ENCODE assay signal across 13 cellular contexts in the genomic region with DNA sequence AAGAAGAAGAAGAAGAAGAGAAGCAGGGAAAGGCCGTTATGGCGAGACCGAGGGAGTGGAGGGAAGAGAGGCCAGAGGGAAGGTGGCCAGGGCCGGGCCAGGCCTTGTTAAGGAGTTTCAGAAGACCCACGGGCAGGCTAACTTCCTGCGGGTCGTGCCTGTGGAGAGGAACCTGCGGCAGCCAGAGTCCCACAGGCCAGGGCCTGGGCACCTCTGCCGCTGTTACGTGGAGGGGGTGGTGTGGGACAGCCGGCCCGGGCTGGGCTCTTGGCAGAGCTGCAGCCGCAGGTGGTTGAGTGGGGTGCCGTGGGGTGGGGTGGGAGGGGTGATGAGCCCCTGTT. TPM values are rescaled to one million over a fixed set of nuclear protein-coding genes. Genes with fewer than 3 reads are reported as not detected.
DNase-seq lines count a peak whose midpoint lies in the region; ATAC-seq and TF ChIP-seq lines count a peak whose summit lies in the region.
"Had no signal": no experiment of that assay in that cellular context is flagged by ENCODE, and none has a peak within 500 bp of the region (broad histone marks: within the 10 kb centered on the region; RNA-seq: fewer than 3 reads in every experiment).

No MANE protein-coding gene starts in this region.

- H3K4me3 ChIP-seq in esophagus squamous epithelium (peak overlapping the region in 2 of 4 donors; percentile 15 to 51), ovary (no peak overlapping the region), urinary bladder (ENCODE audit: low read depth, low read length) (no peak overlapping the region), GM23248 (no peak overlapping the region)
- H3K4me3 ChIP-seq: MG63 had no signal

- H4K20me1 ChIP-seq in GM23248 (ENCODE audit: insufficient read depth) = no peaks in the 10 kb centered on the region

- no peak overlapping the region for H3K4me3 Mint-ChIP-seq in activated CD4-positive, alpha-beta memory T cell treated with anti-CD3 and anti-CD28 coated beads, Interleukin-2, amount 10 ng/mL, durations not matched to agents 7 days and 5 days
- no peak overlapping the region for H3K4me3 Mint-ChIP-seq in activated CD4-positive, alpha-beta memory T cell treated with anti-CD3 and anti-CD28 coated beads for 36 hours
- H3K4me3 Mint-ChIP-seq: activated T-helper 1 cell treated with anti-CD3 and anti-CD28 coated beads, Interleukin-12 subunit alpha, Interleukin-12 subunit beta, Interleukin-2, Interleukin-4 antibody, amounts not matched to agents 30 ng/mL and 10 ng/mL and 1 ng/mL, durations not matched to agents 14 hours and 24 hours and 36 hours had no signal

- H3K27me3 ChIP-seq in esophagus squamous epithelium (no peaks in the 10 kb centered on the region), ovary (no peaks in the 10 kb centered on the region), GM23248 (replicated peaks; ENCODE audit: insufficient read depth) (no peaks in the 10 kb centered on the region)
- H3K27me3 ChIP-seq: MG63 had no signal

- H3K27ac ChIP-seq in esophagus squamous epithelium (peak overlapping the region; percentile 72 to 92 (median 84)), ovary (peak overlapping the region; percentile 97 to 100), urinary bladder (ENCODE audit: low read depth) (peak overlapping the region; percentile 92), GM23248 (no peak overlapping the region)

- H3K9ac ChIP-seq in GM23248 = no peak overlapping the region

- peaks cover 21% of the 10 kb centered on the region for H3K4me1 Mint-ChIP-seq in activated CD4-positive, alpha-beta memory T cell treated with anti-CD3 and anti-CD28 coated beads, Interleukin-2, amount 10 ng/mL, durations not matched to agents 7 days and 5 days
- peaks cover 13% of the 10 kb centered on the region for H3K4me1 Mint-ChIP-seq in activated CD4-positive, alpha-beta memory T cell treated with anti-CD3 and anti-CD28 coated beads for 36 hours (ENCODE audit: low read depth)

- H3F3A ChIP-seq in GM23248 (ENCODE audit: insufficient read depth) = peaks cover 7% of the 10 kb centered on the region; the same call in 1 of the 2 replicates

- no peak for TF ChIP-seq POLR2A in esophagus squamous epithelium (IDR thresholded peaks at IDR 0.05)
- no peak for TF ChIP-seq POLR2A in ovary (IDR thresholded peaks at IDR 0.05)

- no peak for DNase-seq in activated CD4-positive, alpha-beta memory T cell treated with anti-CD3 and anti-CD28 coated beads, Interleukin-2, amount 10 ng/mL, durations not matched to agents 7 days and 5 days
- DNase-seq in activated CD4-positive, alpha-beta memory T cell treated with anti-CD3 and anti-CD28 coated beads for 36 hours = no peak
- DNase-seq in esophagus squamous epithelium (lab: John Stamatoyannopoulos, UW) = no peak
- DNase-seq in ovary = no peak
- no peak for DNase-seq in GM23248
- DNase-seq in NCI-H187 treated with DMSO at 0.1 percent for 48 hours (lab: John Stamatoyannopoulos, UW) = no peak
- DNase-seq: activated CD4-positive, CD25-positive, alpha-beta regulatory T cell; MG63 had no signal

- H3K36me3 ChIP-seq in esophagus squamous epithelium = peaks cover 19 to 89% (median 27%) of the 10 kb centered on the region in 3 donors
- H3K36me3 ChIP-seq in ovary = no peaks in the 10 kb centered on the region
- peaks cover 3% of the 10 kb centered on the region for H3K36me3 ChIP-seq in urinary bladder (ENCODE audit: insufficient read depth)
- H3K36me3 ChIP-seq in GM23248 (ENCODE audit: low read depth) = no peaks in the 10 kb centered on the region
- H3K36me3 ChIP-seq: MG63 had no signal

- ATAC-seq in GM18858 (IDR thresholded peaks at IDR 0.05; ENCODE audit: unreplicated experiment) = no peak

- peaks cover 21% of the 10 kb centered on the region for H3K79me2 ChIP-seq in GM23248 (ENCODE audit: insufficient read depth)

- H3K27me3 Mint-ChIP-seq in activated CD4-positive, alpha-beta memory T cell treated with anti-CD3 and anti-CD28 coated beads, Interleukin-2, amount 10 ng/mL, durations not matched to agents 7 days and 5 days = no peaks in the 10 kb centered on the region
- H3K27me3 Mint-ChIP-seq in activated CD4-positive, alpha-beta memory T cell treated with anti-CD3 and anti-CD28 coated beads for 36 hours = no peaks in the 10 kb centered on the region
- H3K27me3 Mint-ChIP-seq: progenitor cell of endocrine pancreas had no signal

- in situ Hi-C loops in GM23248 (cut with MboI) = no loop called here

- H3K27ac Mint-ChIP-seq in activated CD4-positive, alpha-beta memory T cell treated with anti-CD3 and anti-CD28 coated beads, Interleukin-2, amount 10 ng/mL, durations not matched to agents 7 days and 5 days = peak overlapping the region; percentile 44
- no peak overlapping the region for H3K27ac Mint-ChIP-seq in activated CD4-positive, alpha-beta memory T cell treated with anti-CD3 and anti-CD28 coated beads for 36 hours
- H3K27ac Mint-ChIP-seq: activated T-helper 1 cell treated with anti-CD3 and anti-CD28 coated beads, Interleukin-12 subunit alpha, Interleukin-12 subunit beta, Interleukin-2, Interleukin-4 antibody, amounts not matched to agents 30 ng/mL and 10 ng/mL and 1 ng/mL, durations not matched to agents 14 hours and 24 hours and 36 hours; progenitor cell of endocrine pancreas had no signal

- WGBS in esophagus squamous epithelium, 2 donors = 49 to 60% methylated on average over 7 to 11 of the region's 14 CpGs
- 4 to 19% (median 5%) methylated on average over 14 of the region's 14 CpGs for WGBS in ovary, 3 donors
- WGBS in urinary bladder = 38% methylated on average over 14 of the region's 14 CpGs
- WGBS in GM23248 (ENCODE audit: low coverage in 1 of 2, low lambda C conversion rate in 2 of 2, missing lambda C conversion rate in 2 of 2), 2 experiments = 49 to 50% methylated on average over 10 to 14 of the region's 14 CpGs

- H3K9me3 Mint-ChIP-seq in activated CD4-positive, alpha-beta memory T cell treated with anti-CD3 and anti-CD28 coated beads, Interleukin-2, amount 10 ng/mL, durations not matched to agents 7 days and 5 days = no peaks in the 10 kb centered on the region
- no peaks in the 10 kb centered on the region for H3K9me3 Mint-ChIP-seq in activated CD4-positive, alpha-beta memory T cell treated with anti-CD3 and anti-CD28 coated beads for 36 hours
- H3K9me3 Mint-ChIP-seq: activated T-helper 1 cell treated with anti-CD3 and anti-CD28 coated beads, Interleukin-12 subunit alpha, Interleukin-12 subunit beta, Interleukin-2, Interleukin-4 antibody, amounts not matched to agents 30 ng/mL and 10 ng/mL and 1 ng/mL, durations not matched to agents 14 hours and 24 hours and 36 hours had no signal

- H3K9me3 ChIP-seq in esophagus squamous epithelium = no peaks in the 10 kb centered on the region
- H3K9me3 ChIP-seq in ovary = no peaks in the 10 kb centered on the region
- no peaks in the 10 kb centered on the region for H3K9me3 ChIP-seq in GM23248 (ENCODE audit: low read depth)
- H3K9me3 ChIP-seq: MG63 had no signal

- TF ChIP-seq CTCF in esophagus squamous epithelium (IDR thresholded peaks at IDR 0.05) = no peak
- TF ChIP-seq CTCF in ovary (IDR thresholded peaks at IDR 0.05) = no peak

- H3K4me2 ChIP-seq in GM23248 (ENCODE audit: unreplicated experiment) = no peak overlapping the region

- TF ChIP-seq EP300 in ovary (IDR thresholded peaks at IDR 0.05) = no peak

- no peak overlapping the region for H2AFZ ChIP-seq in GM23248

- intact Hi-C loops in activated CD4-positive, alpha-beta memory T cell treated with anti-CD3 and anti-CD28 coated beads for 36 hours (cut with micrococcal nuclease) = no loop called here
- intact Hi-C loops in esophagus squamous epithelium (cut with DNase I) (no loop called here), ovary (cut with DNase I) (no loop called here)

- POLR2A ChIA-PET in activated CD4-positive, alpha-beta memory T cell treated with anti-CD3 and anti-CD28 coated beads, Interleukin-2, amount 10 ng/mL, durations not matched to agents 7 days and 5 days (lab: Charles Lee) = interaction anchor here (2.6 kb wide), 1 partner anchor 13 kb away, joined by 11 read pairs; no protein-coding TSS in a partner anchor
- POLR2A ChIA-PET in activated CD4-positive, alpha-beta memory T cell treated with anti-CD3 and anti-CD28 coated beads for 36 hours (lab: Charles Lee) = no interaction called here

- no peaks in the 10 kb centered on the region for H3K9me2 ChIP-seq in GM23248 (ENCODE audit: insufficient read depth)

- H3K4me1 ChIP-seq in esophagus squamous epithelium = peaks cover 33 to 68% (median 40%) of the 10 kb centered on the region in 3 donors
- H3K4me1 ChIP-seq in ovary (ENCODE audit: insufficient read depth) = peaks cover 21% of the 10 kb centered on the region
- no peaks in the 10 kb centered on the region for H3K4me1 ChIP-seq in urinary bladder (ENCODE audit: insufficient read depth)
- peaks cover 10% of the 10 kb centered on the region; the same call in 1 of the 2 replicates for H3K4me1 ChIP-seq in GM23248 (ENCODE audit: insufficient read depth)

- CTCF ChIA-PET in activated CD4-positive, alpha-beta memory T cell treated with anti-CD3 and anti-CD28 coated beads, Interleukin-2, amount 10 ng/mL, durations not matched to agents 7 days and 5 days (lab: Charles Lee) = interaction anchor here (0.7 kb wide), 1 partner anchor 94 kb away, joined by 3 read pairs; no protein-coding TSS in a partner anchor
- CTCF ChIA-PET in activated CD4-positive, alpha-beta memory T cell treated with anti-CD3 and anti-CD28 coated beads for 36 hours (lab: Charles Lee) = interaction anchor here (0.5 to 0.6 kb wide), 2 partner anchors 9 to 10 kb away, joined by 3 read pairs; no protein-coding TSS in a partner anchor

- peaks cover 20% of the 10 kb centered on the region for H3K36me3 Mint-ChIP-seq in activated CD4-positive, alpha-beta memory T cell treated with anti-CD3 and anti-CD28 coated beads, Interleukin-2, amount 10 ng/mL, durations not matched to agents 7 days and 5 days (ENCODE audit: low read depth)
- peaks cover 6% of the 10 kb centered on the region for H3K36me3 Mint-ChIP-seq in activated CD4-positive, alpha-beta memory T cell treated with anti-CD3 and anti-CD28 coated beads for 36 hours

RNA-seq across cellular contexts. Expression of a gene that starts 5.5 kb away (rescaled TPM):
- total RNA-seq in activated CD4-positive, alpha-beta memory T cell treated with anti-CD3 and anti-CD28 coated beads, Interleukin-2, amount 10 ng/mL, durations not matched to agents 7 days and 5 days = 10 to 100 TPM; 33.3 to 35.1 TPM
- total RNA-seq in activated CD4-positive, alpha-beta memory T cell treated with anti-CD3 and anti-CD28 coated beads for 36 hours = 1 to 10 TPM; 6.3 to 7.3 TPM
- total RNA-seq in esophagus squamous epithelium = 10 to 100 TPM; 12.5 to 33.8 (median 21.1) TPM
- total RNA-seq in ovary = 10 to 100 TPM; 26.7 to 59.4 (median 36.2) TPM
- 10 to 100 TPM in 1 of 2 donors, 1 to 10 TPM in 1; 1.3 to 41.0 TPM for polyA plus RNA-seq in ovary
- 11.8 TPM for total RNA-seq in urinary bladder
- 37.7 TPM for polyA plus RNA-seq in urinary bladder
- 23.0 and 23.9 TPM in 2 replicates for total RNA-seq in GM23248 (2014; rRNA removed; shearing (Covaris generic))
- 4.4 and 5.8 TPM in 2 replicates for polyA plus RNA-seq in GM23248 (2016; fragmentation: Nextera tagmentation; extraction: Ambion mirVana)

RNA-seq across cellular contexts. Expression of a gene that starts 12.7 kb away (rescaled TPM):
- under 1 TPM; 0.23 to 0.55 TPM for total RNA-seq in activated CD4-positive, alpha-beta memory T cell treated with anti-CD3 and anti-CD28 coated beads, Interleukin-2, amount 10 ng/mL, durations not matched to agents 7 days and 5 days
- total RNA-seq in activated CD4-positive, alpha-beta memory T cell treated with anti-CD3 and anti-CD28 coated beads for 36 hours = not detected
- total RNA-seq in esophagus squamous epithelium (1 to 10 TPM in 2 of 4 donors, under 1 TPM in 2; 0.22 to 7.1 (median 1.6) TPM), ovary (10 to 100 TPM in 3 of 7 donors, 1 to 10 TPM in 4; 2.6 to 45.2 (median 4.5) TPM), urinary bladder (0.37 TPM)
- polyA plus RNA-seq in ovary (1 to 10 TPM; 1.7 to 9.4 TPM), urinary bladder (21.3 TPM), GM23248 (2016; fragmentation: Nextera tagmentation; extraction: Ambion mirVana) (0.08 TPM in 1 of 2 replicates, not detected in the other)
- total RNA-seq in GM23248 (2014; rRNA removed; shearing (Covaris generic)) = not detected in 2 replicates
- total RNA-seq: endothelial cell of umbilical vein had no signal

RNA-seq across cellular contexts. Expression of a gene that starts 19.8 kb away (rescaled TPM):
- under 1 TPM; 0.65 to 0.75 TPM for total RNA-seq in activated CD4-positive, alpha-beta memory T cell treated with anti-CD3 and anti-CD28 coated beads, Interleukin-2, amount 10 ng/mL, durations not matched to agents 7 days and 5 days
- total RNA-seq in activated CD4-positive, alpha-beta memory T cell treated with anti-CD3 and anti-CD28 coated beads for 36 hours = under 1 TPM; 0.85 to 0.86 TPM
- 1 to 10 TPM; 4.2 to 6.0 (median 5.6) TPM for total RNA-seq in esophagus squamous epithelium
- total RNA-seq in ovary = 1 to 10 TPM; 1.5 to 9.1 (median 5.6) TPM
- 1 to 10 TPM; 2.0 to 5.7 TPM for polyA plus RNA-seq in ovary
- total RNA-seq in urinary bladder = 3.8 TPM
- 4.6 TPM for polyA plus RNA-seq in urinary bladder
- total RNA-seq in GM23248 (2014; rRNA removed; shearing (Covaris generic)) = 2.2 and 2.8 TPM in 2 replicates
- 2.2 and 2.4 TPM in 2 replicates for polyA plus RNA-seq in GM23248 (2016; fragmentation: Nextera tagmentation; extraction: Ambion mirVana)

RNA-seq across cellular contexts. Expression of a gene that starts 31.9 kb away (rescaled TPM):
- total RNA-seq in activated CD4-positive, alpha-beta memory T cell treated with anti-CD3 and anti-CD28 coated beads, Interleukin-2, amount 10 ng/mL, durations not matched to agents 7 days and 5 days = not detected
- under 1 TPM in 1 of 2 experiments, not detected in 1; 0.29 TPM for total RNA-seq in activated CD4-positive, alpha-beta memory T cell treated with anti-CD3 and anti-CD28 coated beads for 36 hours
- total RNA-seq in esophagus squamous epithelium (100 to 1,000 TPM in 2 of 4 donors, 10 to 100 TPM in 2; 26.6 to 351 (median 80.6) TPM), ovary (100 to 1,000 TPM; 342 to 965 (median 417) TPM), urinary bladder (303 TPM)
- polyA plus RNA-seq in ovary (100 to 1,000 TPM; 439 to 670 TPM), urinary bladder (701 TPM), GM23248 (2016; fragmentation: Nextera tagmentation; extraction: Ambion mirVana) (28.3 and 29.0 TPM in 2 replicates)
- 60.3 and 91.4 TPM in 2 replicates for total RNA-seq in GM23248 (2014; rRNA removed; shearing (Covaris generic))
- total RNA-seq: activated T-helper 1 cell treated with anti-CD3 and anti-CD28 coated beads, Interleukin-12 subunit alpha, Interleukin-12 subunit beta, Interleukin-2, Interleukin-4 antibody, amounts not matched to agents 30 ng/mL and 10 ng/mL and 1 ng/mL, durations not matched to agents 14 hours and 24 hours and 36 hours; endothelial cell of umbilical vein had no signal
- polyA plus RNA-seq: endothelial cell of umbilical vein had no signal

RNA-seq across cellular contexts. Expression of a gene that starts 45.3 kb away (rescaled TPM):
- 100 to 1,000 TPM; 264 to 267 TPM for total RNA-seq in activated CD4-positive, alpha-beta memory T cell treated with anti-CD3 and anti-CD28 coated beads, Interleukin-2, amount 10 ng/mL, durations not matched to agents 7 days and 5 days
- total RNA-seq in activated CD4-positive, alpha-beta memory T cell treated with anti-CD3 and anti-CD28 coated beads for 36 hours = 100 to 1,000 TPM; 370 to 378 TPM
- 100 to 1,000 TPM; 112 to 157 (median 145) TPM for total RNA-seq in esophagus squamous epithelium
- total RNA-seq in ovary = 100 to 1,000 TPM; 146 to 379 (median 290) TPM
- 100 to 1,000 TPM; 150 to 186 TPM for polyA plus RNA-seq in ovary
- total RNA-seq in urinary bladder = 107 TPM
- polyA plus RNA-seq in urinary bladder = 125 TPM
- 72.2 and 76.9 TPM in 2 replicates for total RNA-seq in GM23248 (2014; rRNA removed; shearing (Covaris generic))
- polyA plus RNA-seq in GM23248 (2016; fragmentation: Nextera tagmentation; extraction: Ambion mirVana) = 90.3 and 93.8 TPM in 2 replicates
